In genomic region chr2:230267059-230267458, GRCh38 we compare ENCODE assay signal across 14 cellular contexts. TPM values are rescaled to one million over a fixed set of nuclear protein-coding genes. Genes with fewer than 3 reads are reported as not detected.
A peak's percentile ranks its signal among the peaks of the same experiment; 100 is the strongest.
DNase-seq lines count a peak whose midpoint lies in the region; ATAC-seq and TF ChIP-seq lines count a peak whose summit lies in the region.
"Had no signal": no experiment of that assay in that cellular context is flagged by ENCODE, and none has a peak within 500 bp of the region (broad histone marks: within the 10 kb centered on the region; RNA-seq: fewer than 3 reads in every experiment).

No MANE protein-coding gene starts in this region.

- CTCF ChIA-PET in A673 (lab: Charles Lee) = no interaction called here

- H3K27me3 ChIP-seq in OCI-LY3 (ENCODE audit: low read depth, low read length) (no peaks in the 10 kb centered on the region), A673 (replicated peaks; ENCODE audit: insufficient read depth, low read depth, low read length, poor library complexity) (no peaks in the 10 kb centered on the region), MM.1S (replicated peaks; ENCODE audit: insufficient read depth, low read length) (no peaks in the 10 kb centered on the region)
- H3K27me3 ChIP-seq: neutrophil had no signal

- H3K9me3 ChIP-seq in OCI-LY3 (ENCODE audit: insufficient read depth, low read length) (no peaks in the 10 kb centered on the region), A673 (ENCODE audit: low read depth, low read length, poor library complexity, severe bottlenecking) (no peaks in the 10 kb centered on the region), MM.1S (replicated peaks; ENCODE audit: insufficient read depth, low read length) (no peaks in the 10 kb centered on the region)
- H3K9me3 ChIP-seq: neutrophil had no signal

- H2AFZ ChIP-seq in OCI-LY3 (ENCODE audit: low read depth, low read length) = no peak overlapping the region
- H2AFZ ChIP-seq in MM.1S (ENCODE audit: low read length) = no peak overlapping the region

- TF ChIP-seq CTCF in OCI-LY3 (IDR thresholded peaks at IDR 0.05; ENCODE audit: low read depth, low read length) (no peak), A673 (conservative IDR thresholded peaks at IDR 0.05; ENCODE audit: low read depth, low read length) (no peak), MM.1S (IDR thresholded peaks at IDR 0.05; ENCODE audit: low read length) (no peak)

- H3K4me3 ChIP-seq in OCI-LY3 (ENCODE audit: low read length) (peak overlapping the region; percentile 38), A673 (ENCODE audit: low read depth, low read length, poor library complexity, severe bottlenecking) (no peak overlapping the region), MM.1S (ENCODE audit: low read length) (no peak overlapping the region)

- no peaks in the 10 kb centered on the region for H3F3A ChIP-seq in MM.1S (ENCODE audit: insufficient read depth, low read length)

- peaks cover 30% of the 10 kb centered on the region for H3K36me3 ChIP-seq in OCI-LY3 (replicated peaks; ENCODE audit: low read depth, low read length)
- no peaks in the 10 kb centered on the region for H3K36me3 ChIP-seq in A673 (ENCODE audit: insufficient read depth, low read length, poor library complexity, severe bottlenecking)
- no peaks in the 10 kb centered on the region for H3K36me3 ChIP-seq in MM.1S (replicated peaks; ENCODE audit: insufficient read depth, low read length)

- no TSS peak for BruUV-seq in A673 (replicated peaks; lab: Mats Ljungman, UMichigan)

- peak overlapping the region; percentile 61 for H3K4me2 ChIP-seq in OCI-LY3 (ENCODE audit: low read length)
- no peak overlapping the region for H3K4me2 ChIP-seq in MM.1S (ENCODE audit: low read depth, low read length)

- DNase-seq in dedifferentiated amniotic fluid mesenchymal stem cell (ENCODE audit: extremely low spot score) = no peak
- no peak for DNase-seq in A673 (ENCODE audit: low spot score)
- no peak for DNase-seq in MM.1S
- no peak for DNase-seq in NCI-H748 (lab: John Stamatoyannopoulos, UW; ENCODE audit: unreplicated experiment)
- DNase-seq: activated naive CD4-positive, alpha-beta T cell treated with anti-CD3 and anti-CD28 coated beads, Interleukin-2, amount 50 U/mL, for 16 hours; C1 segment of cervical spinal cord; mesendoderm; SHP77; stimulated activated CD4-positive, alpha-beta T cell treated with anti-CD3 and anti-CD28 coated beads, Interleukin-4, amount 100 ng/mL, for 4 hours had no signal

- H4K20me1 ChIP-seq in OCI-LY3 (ENCODE audit: insufficient read depth, low read length) (peaks cover 11% of the 10 kb centered on the region), MM.1S (ENCODE audit: insufficient read depth, low read length) (no peaks in the 10 kb centered on the region)

- POLR2A ChIA-PET in A673 (lab: Charles Lee; ENCODE audit: low non-redundant PET) = no interaction called here

- peak; percentile 11 for ATAC-seq in GM18861 (IDR thresholded peaks at IDR 0.05; ENCODE audit: unreplicated experiment)
- peak; percentile 26 for ATAC-seq in GM19452 (IDR thresholded peaks at IDR 0.05; ENCODE audit: unreplicated experiment)
- peak; percentile 27 for ATAC-seq in HG02840 (IDR thresholded peaks at IDR 0.05; ENCODE audit: low FRiP score, unreplicated experiment)

- no peaks in the 10 kb centered on the region for H3K9me2 ChIP-seq in MM.1S (replicated peaks; ENCODE audit: insufficient read depth, low read length)

- H3K79me2 ChIP-seq in OCI-LY3 (ENCODE audit: low read length) (peaks cover 64% of the 10 kb centered on the region), MM.1S (ENCODE audit: low read length) (no peaks in the 10 kb centered on the region)

- peak overlapping the region; percentile 60 for H3K9ac ChIP-seq in OCI-LY3 (ENCODE audit: low read length)
- H3K9ac ChIP-seq in MM.1S (ENCODE audit: low read length) = no peak overlapping the region

- H3K4me1 ChIP-seq in OCI-LY3 (ENCODE audit: low read length) (peaks cover 72% of the 10 kb centered on the region), A673 (ENCODE audit: insufficient read depth, low read length, poor library complexity, severe bottlenecking) (no peaks in the 10 kb centered on the region), MM.1S (ENCODE audit: low read length) (no peaks in the 10 kb centered on the region)

- intact Hi-C loops in A673 (cut with micrococcal nuclease; ENCODE audit: unreplicated experiment) = no loop called here

- peak overlapping the region; percentile 98 for H3K27ac ChIP-seq in OCI-LY3 (ENCODE audit: low read length)
- H3K27ac ChIP-seq in A673 (ENCODE audit: low read depth, low read length, poor library complexity, severe bottlenecking) = no peak overlapping the region
- no peak overlapping the region for H3K27ac ChIP-seq in MM.1S (ENCODE audit: low read length)
- H3K27ac ChIP-seq: neutrophil had no signal

RNA-seq across cellular contexts. Expression of gene SP140, which starts 41.5 kb away (rescaled TPM):
- 0.32 and 1.0 TPM in 2 replicates for total RNA-seq in A673 (2021)

RNA-seq across cellular contexts. Expression of gene SP110, which starts 47.3 kb away (rescaled TPM):
- total RNA-seq in A673 (2021) = 11.0 and 11.6 TPM in 2 replicates

RNA-seq across cellular contexts. Expression of gene SP140L, which starts 59.9 kb away (rescaled TPM):
- total RNA-seq in A673 (2021) = 0.37 and 0.61 TPM in 2 replicates
